15 cellular contexts compared by ENCODE assay signal in the genomic region with DNA sequence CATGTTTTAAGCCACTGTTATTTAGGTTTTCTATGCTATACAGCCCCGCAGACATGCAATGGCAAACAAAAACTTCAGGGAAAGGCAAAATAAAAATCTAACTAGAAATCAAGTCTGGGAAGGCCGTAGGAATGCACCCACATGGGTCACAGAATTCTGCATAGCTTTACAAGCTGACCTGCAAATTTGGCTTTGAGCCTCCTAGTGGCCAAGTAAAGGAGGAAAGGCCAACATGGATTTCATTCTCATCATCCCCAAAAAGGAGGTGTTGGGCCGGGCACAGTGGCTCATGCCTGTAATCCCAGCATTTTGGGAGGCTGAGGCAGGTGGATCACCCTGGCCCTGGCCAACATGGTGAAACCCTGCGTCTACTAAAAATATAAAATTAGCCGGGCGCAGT.
DNase-seq lines count a peak whose midpoint lies in the region; ATAC-seq and TF ChIP-seq lines count a peak whose summit lies in the region.
"Had no signal": no experiment of that assay in that cellular context is flagged by ENCODE, and none has a peak within 500 bp of the region (broad histone marks: within the 10 kb centered on the region; RNA-seq: fewer than 3 reads in every experiment).

No MANE protein-coding gene starts in this region.

- H3K36me3 ChIP-seq in A673 (ENCODE audit: insufficient read depth, low read length, poor library complexity, severe bottlenecking), result no peaks in the 10 kb centered on the region
- H3K36me3 ChIP-seq: gastroesophageal sphincter had no signal

- intact Hi-C loops in A673 (cut with micrococcal nuclease; ENCODE audit: unreplicated experiment), result no loop called here

- CTCF ChIA-PET in A673 (lab: Charles Lee) (no interaction called here), RWPE1 (lab: Yijun Ruan, JAX) (interaction anchor here (0.7 kb wide), 2 partner anchors 213 to 383 kb away, joined by 3 read pairs; no protein-coding TSS in a partner anchor)

- H3K4me3 ChIP-seq in A673 (ENCODE audit: low read depth, low read length, poor library complexity, severe bottlenecking) (no peak overlapping the region), GM12875 (ENCODE audit: low read depth, low read length) (no peak overlapping the region), fibroblast of the aortic adventitia (ENCODE audit: low read depth, low read length) (no peak overlapping the region)
- H3K4me3 ChIP-seq: gastroesophageal sphincter had no signal

- BruUV-seq in A673 (replicated peaks; lab: Mats Ljungman, UMichigan), result no TSS peak

- TF ChIP-seq CTCF in A673 (conservative IDR thresholded peaks at IDR 0.05; ENCODE audit: low read depth, low read length), result peak; percentile 31
- peak; percentile 35; the same call in 1 of the 2 replicates for TF ChIP-seq CTCF in GM12875 (IDR thresholded peaks at IDR 0.05; ENCODE audit: borderline replicate concordance, insufficient read depth, low read depth, low read length)
- 0 out of 2 replicates have a peak, but pooled peaks have one; percentile 18 for TF ChIP-seq CTCF in RWPE1 (conservative IDR thresholded peaks at IDR 0.05; ENCODE audit: low read depth)
- peak; percentile 41 for TF ChIP-seq CTCF in fibroblast of the aortic adventitia (IDR thresholded peaks at IDR 0.05; ENCODE audit: insufficient read depth, low read length)

- H3K27me3 ChIP-seq in A673 (replicated peaks; ENCODE audit: insufficient read depth, low read depth, low read length, poor library complexity), result peaks cover 15% of the 10 kb centered on the region

- H3K9me3 ChIP-seq in A673 (ENCODE audit: low read depth, low read length, poor library complexity, severe bottlenecking), result no peaks in the 10 kb centered on the region
- H3K9me3 ChIP-seq: gastroesophageal sphincter had no signal

- ATAC-seq in HG03342 (IDR thresholded peaks at IDR 0.05; ENCODE audit: unreplicated experiment), result no peak
- no peak for ATAC-seq in GM21723 (IDR thresholded peaks at IDR 0.05; ENCODE audit: unreplicated experiment)
- ATAC-seq in GM18873 (IDR thresholded peaks at IDR 0.05; ENCODE audit: low FRiP score, unreplicated experiment), result no peak
- ATAC-seq: gastroesophageal sphincter had no signal

- H3K27ac ChIP-seq in A673 (ENCODE audit: low read depth, low read length, poor library complexity, severe bottlenecking) (no peak overlapping the region), RWPE1 (no peak overlapping the region)
- H3K27ac ChIP-seq: gastroesophageal sphincter had no signal

- DNase-seq in A673 (ENCODE audit: low spot score), result no peak
- no peak for DNase-seq in RWPE1 (ENCODE audit: low spot score)
- DNase-seq in fibroblast of the aortic adventitia (ENCODE audit: low read depth), result peak; percentile 2
- DNase-seq in NCI-H1417 (lab: John Stamatoyannopoulos, UW), result no peak
- DNase-seq: activated CD4-positive, alpha-beta memory T cell treated with anti-CD3 and anti-CD28 coated beads for 36 hours; activated gamma-delta T cell; GF-D8; NCI-H1694; NCI-H774; stimulated activated CD4-positive, alpha-beta T cell treated with anti-CD3 and anti-CD28 coated beads, Interleukin-12 subunit alpha, Interleukin-12 subunit beta, amount 100 ng/mL, for 4 hours had no signal

- no peaks in the 10 kb centered on the region for H3K4me1 ChIP-seq in A673 (ENCODE audit: insufficient read depth, low read length, poor library complexity, severe bottlenecking)
- H3K4me1 ChIP-seq: gastroesophageal sphincter had no signal

- POLR2A ChIA-PET in A673 (lab: Charles Lee; ENCODE audit: low non-redundant PET), result no interaction called here
- POLR2A ChIA-PET in RWPE1 (lab: Yijun Ruan, JAX; ENCODE audit: low non-redundant PET), result no interaction called here
